ENCODE assay signal across 18 cellular contexts in the genomic region with DNA sequence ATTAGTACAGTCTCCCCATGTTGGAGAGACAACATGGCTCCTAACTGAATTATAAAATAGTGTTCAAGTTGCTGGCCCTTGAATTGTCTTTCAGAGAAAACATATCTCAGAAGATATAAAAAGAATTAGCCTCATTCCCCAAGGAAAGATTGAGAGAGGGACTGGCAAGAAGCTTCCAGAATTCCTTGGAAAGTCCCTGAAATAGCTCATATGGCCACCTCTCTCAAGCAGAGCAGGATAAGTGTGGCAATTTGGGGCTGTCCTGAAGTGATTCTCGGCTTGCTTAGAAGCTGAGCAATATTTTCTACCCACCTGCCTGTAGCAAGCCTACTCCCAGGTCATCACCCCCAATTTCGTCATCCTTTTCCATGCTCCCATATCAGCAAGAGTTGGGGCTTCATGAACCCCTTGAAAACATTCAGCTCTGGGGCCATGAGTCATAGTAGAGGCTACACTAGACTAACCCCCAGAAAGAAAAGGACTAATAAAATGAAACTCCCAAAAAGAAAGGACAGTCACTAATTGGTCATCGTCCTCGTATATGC.
DNase-seq lines count a peak whose midpoint lies in the region; ATAC-seq and TF ChIP-seq lines count a peak whose summit lies in the region.
"Had no signal": no experiment of that assay in that cellular context is flagged by ENCODE, and none has a peak within 500 bp of the region (broad histone marks: within the 10 kb centered on the region; RNA-seq: fewer than 3 reads in every experiment).

No MANE protein-coding gene starts in this region.

- H4K20me1 ChIP-seq in mammary epithelial cell (ENCODE audit: insufficient read depth, low read length), result no peaks in the 10 kb centered on the region

- no peaks in the 10 kb centered on the region for H3K4me1 Mint-ChIP-seq in MCF 10A (ENCODE audit: insufficient read depth, unreplicated experiment)
- H3K4me1 Mint-ChIP-seq: CD8-positive, alpha-beta memory T cell had no signal

- CTCF ChIA-PET in MCF 10A (lab: Yijun Ruan, JAX), result interaction anchor here (0.6 to 0.9 kb wide), 3 partner anchors 15 to 328 kb away, joined by 3 to 4 read pairs (median 3); no protein-coding TSS in a partner anchor
- CTCF ChIA-PET in mammary epithelial cell (lab: Charles Lee; ENCODE audit: low non-redundant PET), result no interaction called here
- CTCF ChIA-PET in A673 (lab: Charles Lee), result no interaction called here

- TF ChIP-seq POLR2A in sigmoid colon (IDR thresholded peaks at IDR 0.05), result no peak

- no peaks in the 10 kb centered on the region for H3K79me2 ChIP-seq in mammary epithelial cell (ENCODE audit: insufficient read depth, low read length)

- H3K27me3 ChIP-seq in mammary epithelial cell (ENCODE audit: insufficient read depth, low read length), result no peaks in the 10 kb centered on the region
- no peaks in the 10 kb centered on the region for H3K27me3 ChIP-seq in sigmoid colon
- no peaks in the 10 kb centered on the region for H3K27me3 ChIP-seq in upper lobe of right lung
- peaks cover 6% of the 10 kb centered on the region for H3K27me3 ChIP-seq in A673 (replicated peaks; ENCODE audit: insufficient read depth, low read depth, low read length, poor library complexity)

- no peaks in the 10 kb centered on the region for H3K9me3 Mint-ChIP-seq in MCF 10A (ENCODE audit: unreplicated experiment)

- H2AFZ ChIP-seq in mammary epithelial cell (ENCODE audit: low read depth, low read length), result no peak overlapping the region

- no peak overlapping the region for H3K4me3 Mint-ChIP-seq in MCF 10A (ENCODE audit: unreplicated experiment)
- H3K4me3 Mint-ChIP-seq: CD8-positive, alpha-beta memory T cell had no signal

- H3K27ac ChIP-seq in mammary epithelial cell (ENCODE audit: insufficient read depth, low read depth, low read length) (no peak overlapping the region), sigmoid colon (peak overlapping the region; percentile 33 to 56 (median 54)), upper lobe of right lung (peak overlapping the region; percentile 20), A673 (ENCODE audit: low read depth, low read length, poor library complexity, severe bottlenecking) (no peak overlapping the region)
- H3K27ac ChIP-seq: 22Rv1 had no signal

- dilution Hi-C loops in mammary epithelial cell (cut with HindIII; ENCODE audit: low sequenced_read_pairs), result no loop called here

- POLR2A ChIA-PET in MCF 10A (lab: Yijun Ruan, JAX), result interaction anchor here (0.6 kb wide), 1 partner anchor 8 kb away, joined by 3 read pairs; no protein-coding TSS in a partner anchor
- POLR2A ChIA-PET in A673 (lab: Charles Lee; ENCODE audit: low non-redundant PET), result no interaction called here

- H3K27me3 Mint-ChIP-seq in MCF 10A (ENCODE audit: insufficient read depth, unreplicated experiment), result no peaks in the 10 kb centered on the region

- WGBS in mammary epithelial cell (ENCODE audit: low coverage, missing lambda C conversion rate), result 66% methylated on average over 4 of the region's 4 CpGs
- 87 to 88% methylated on average over 4 of the region's 4 CpGs for WGBS in sigmoid colon, 2 donors

- TF ChIP-seq CTCF in MCF 10A (IDR thresholded peaks at IDR 0.05; ENCODE audit: unreplicated experiment) (no peak), mammary epithelial cell (conservative IDR thresholded peaks at IDR 0.05 in 1 of 2, IDR thresholded peaks at IDR 0.05 in 1 of 2; ENCODE audit: extremely low read depth in 1 of 2, insufficient read depth in 1 of 2, low read depth in 1 of 2, low read length in 2 of 2) (no peak), sigmoid colon (IDR thresholded peaks at IDR 0.05) (no peak), upper lobe of right lung (IDR thresholded peaks at IDR 0.05) (no peak), A673 (conservative IDR thresholded peaks at IDR 0.05; ENCODE audit: low read depth, low read length) (no peak)

- no peak overlapping the region for H3K9ac ChIP-seq in mammary epithelial cell (ENCODE audit: insufficient read depth, low read length)

- in situ Hi-C loops in mammary epithelial cell (cut with MboI; ENCODE audit: low sequenced_read_pairs in 2 of 2), result no loop called here

- ATAC-seq in left ventricle myocardium superior, result peak; percentile 6
- no peak for ATAC-seq in upper lobe of right lung
- ATAC-seq in GM18517 (IDR thresholded peaks at IDR 0.05; ENCODE audit: unreplicated experiment), result no peak
- ATAC-seq: Panc1 had no signal

- H3K36me3 ChIP-seq in mammary epithelial cell (ENCODE audit: insufficient read depth, low read length), result no peaks in the 10 kb centered on the region
- no peaks in the 10 kb centered on the region for H3K36me3 ChIP-seq in sigmoid colon
- H3K36me3 ChIP-seq in upper lobe of right lung, result no peaks in the 10 kb centered on the region
- H3K36me3 ChIP-seq in A673 (ENCODE audit: insufficient read depth, low read length, poor library complexity, severe bottlenecking), result no peaks in the 10 kb centered on the region

- H3K4me1 ChIP-seq in mammary epithelial cell (ENCODE audit: insufficient read depth, low read length) (no peaks in the 10 kb centered on the region), sigmoid colon (peaks cover 0 to 44% (median 27%) of the 10 kb centered on the region in 4 donors), upper lobe of right lung (peaks cover 45% of the 10 kb centered on the region), A673 (ENCODE audit: insufficient read depth, low read length, poor library complexity, severe bottlenecking) (no peaks in the 10 kb centered on the region)

- H3K27ac Mint-ChIP-seq in MCF 10A (ENCODE audit: low read depth, unreplicated experiment), result no peak overlapping the region
- H3K27ac Mint-ChIP-seq: CD8-positive, alpha-beta memory T cell had no signal

- H3K4me2 ChIP-seq in mammary epithelial cell (ENCODE audit: insufficient read depth, low read depth, low read length), result no peak overlapping the region

- no peak for TF ChIP-seq EP300 in sigmoid colon (IDR thresholded peaks at IDR 0.05)

- H3K36me3 Mint-ChIP-seq in MCF 10A (ENCODE audit: insufficient read depth, unreplicated experiment), result no peaks in the 10 kb centered on the region
- H3K36me3 Mint-ChIP-seq: CD8-positive, alpha-beta memory T cell had no signal

- no peaks in the 10 kb centered on the region for H3K9me3 ChIP-seq in mammary epithelial cell (replicated peaks; ENCODE audit: insufficient read depth, low read length)
- no peaks in the 10 kb centered on the region for H3K9me3 ChIP-seq in sigmoid colon
- H3K9me3 ChIP-seq in upper lobe of right lung, result no peaks in the 10 kb centered on the region
- H3K9me3 ChIP-seq in A673 (ENCODE audit: low read depth, low read length, poor library complexity, severe bottlenecking), result no peaks in the 10 kb centered on the region

- BruUV-seq in MCF 10A (replicated peaks; lab: Mats Ljungman, UMichigan) (no TSS peak), mammary epithelial cell (replicated peaks; lab: Mats Ljungman, UMichigan) (no TSS peak), A673 (replicated peaks; lab: Mats Ljungman, UMichigan) (no TSS peak)

- DNase-seq in MCF 10A (ENCODE audit: unreplicated experiment) (peak; percentile 21), mammary epithelial cell (no peak), left ventricle myocardium superior (no peak), sigmoid colon (no peak), upper lobe of right lung (no peak), A673 (ENCODE audit: low spot score) (no peak), Ammon's horn (ENCODE audit: low spot score) (no peak)
- DNase-seq: CD8-positive, alpha-beta memory T cell; DMS79 treated with DMSO at 0.1 percent for 48 hours; GOT3; KG1; NCI-H1048; NCI-H1436 treated with DMSO at 0.1 percent for 48 hours; NCI-H2081; NCI-H510A treated with DMSO at 0.1 percent for 48 hours had no signal

- intact Hi-C loops in MCF 10A (cut with micrococcal nuclease) (no loop called here), mammary epithelial cell (cut with micrococcal nuclease) (no loop called here), left ventricle myocardium superior (cut with micrococcal nuclease) (no loop called here), sigmoid colon (cut with DNase I) (no loop called here), upper lobe of right lung (cut with DNase I) (no loop called here), A673 (cut with micrococcal nuclease; ENCODE audit: unreplicated experiment) (no loop called here)

- H3K4me3 ChIP-seq in mammary epithelial cell (replicated peaks in 1 of 3; ENCODE audit: insufficient read depth in 1 of 3, low read depth in 2 of 3, low read length in 3 of 3), result no peak overlapping the region
- H3K4me3 ChIP-seq in sigmoid colon, result no peak overlapping the region
- H3K4me3 ChIP-seq in upper lobe of right lung, result no peak overlapping the region
- H3K4me3 ChIP-seq in A673 (ENCODE audit: low read depth, low read length, poor library complexity, severe bottlenecking), result no peak overlapping the region

Comparison
In these comparisons a context has a peak if more than half of its experiments do, and no peak if none do; other contexts are left out.
1. H3K27ac ChIP-seq: peak in sigmoid colon (4 of 4) and upper lobe of right lung (single experiment); none in mammary epithelial cell (single experiment) and A673 (single experiment).